ENCODE assay signal across 32 cellular contexts in the genomic region with DNA sequence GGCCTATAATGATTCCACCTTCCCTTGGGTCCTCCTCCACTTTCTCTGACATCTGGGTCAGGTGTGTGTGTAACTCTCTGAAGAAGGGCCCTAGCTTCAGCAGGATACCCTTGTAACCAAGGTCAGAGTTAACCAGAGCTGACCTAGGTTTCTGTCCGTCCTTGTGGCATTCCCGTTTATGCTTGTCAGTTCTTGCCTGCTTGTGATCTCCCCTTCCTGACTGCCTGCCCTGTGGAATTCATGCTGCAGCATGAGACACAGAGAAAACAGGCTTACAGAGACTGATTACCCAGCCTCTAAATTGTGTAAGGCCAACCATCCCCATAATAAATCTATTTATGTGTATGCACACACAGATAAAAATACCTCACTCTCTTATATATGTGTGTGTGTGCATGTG. TPM values are rescaled to one million over a fixed set of nuclear protein-coding genes. Genes with fewer than 3 reads are reported as not detected.
"Had no signal": no experiment of that assay in that cellular context is flagged by ENCODE, and none has a peak within 500 bp of the region (broad histone marks: within the 10 kb centered on the region; RNA-seq: fewer than 3 reads in every experiment).

No MANE protein-coding gene starts in this region.

- H3K27ac ChIP-seq: ascending aorta, RWPE1 had no signal

- H3K27me3 Mint-ChIP-seq: activated naive CD8-positive, alpha-beta T cell treated with anti-CD3 and anti-CD28 coated beads, Interleukin-2, amount 10 ng/mL, durations not matched to agents 7 days and 5 days had no signal

- ATAC-seq: activated CD4-positive, alpha-beta T cell treated with anti-CD3 and anti-CD28 coated beads for 36 hours; activated CD4-positive, CD25-positive, alpha-beta regulatory T cell treated with anti-CD3 and anti-CD28 coated beads, Interleukin-2, amount 50 U/mL, for 24 hours; activated CD8-positive, alpha-beta T cell treated with anti-CD3 and anti-CD28 coated beads, Interleukin-2, amount 10 ng/mL, durations not matched to agents 7 days and 5 days; PC-3; WTC11 had no signal

- H3K36me3 Mint-ChIP-seq: activated naive CD4-positive, alpha-beta T cell treated with anti-CD3 and anti-CD28 coated beads, Interleukin-2, amount 50 U/mL, for 24 hours; activated naive CD8-positive, alpha-beta T cell treated with anti-CD3 and anti-CD28 coated beads, Interleukin-2, amount 10 ng/mL, durations not matched to agents 7 days and 5 days; WTC11 had no signal

- H3K27me3 ChIP-seq: ascending aorta had no signal

- H3K4me3 ChIP-seq: ascending aorta had no signal

- H3K4me1 ChIP-seq: ascending aorta had no signal

- H3K9me3 Mint-ChIP-seq: activated CD4-positive, alpha-beta T cell treated with anti-CD3 and anti-CD28 coated beads, Interleukin-2, amount 10 ng/mL, durations not matched to agents 7 days and 5 days; activated naive CD8-positive, alpha-beta T cell treated with anti-CD3 and anti-CD28 coated beads, Interleukin-2, amount 10 ng/mL, durations not matched to agents 7 days and 5 days; activated T-helper 2 cell treated with anti-CD3 and anti-CD28 coated beads, Interferon-gamma antibody, Interleukin-2, Interleukin-4, amounts not matched to agents 10 μg/mL and 5 μg/mL and 100 μg/mL, durations not matched to agents 14 hours and 24 hours and 36 hours had no signal

- DNase-seq: activated CD4-positive, alpha-beta T cell treated with anti-CD3 and anti-CD28 coated beads for 36 hours; activated CD4-positive, alpha-beta T cell treated with anti-CD3 and anti-CD28 coated beads, Interleukin-2, amount 10 ng/mL, durations not matched to agents 7 days and 5 days; activated CD4-positive, alpha-beta T cell treated with anti-CD3 and anti-CD28 coated beads, Interleukin-2, amount 50 U/mL, for 48 hours; activated CD8-positive, alpha-beta T cell treated with anti-CD3 and anti-CD28 coated beads, Interleukin-2, amount 10 ng/mL, durations not matched to agents 7 days and 5 days; activated gamma-delta T cell; activated naive CD4-positive, alpha-beta T cell treated with Interleukin-2 at 50 U/mL for 16 hours; activated naive CD8-positive, alpha-beta T cell treated with anti-CD3 and anti-CD28 coated beads, Interleukin-2, amount 10 ng/mL, durations not matched to agents 7 days and 5 days; activated T-cell treated with anti-CD3 and anti-CD28 coated beads, Interleukin-2, amount 50 U/mL, for 24 hours; amygdala; caudate nucleus; cerebellar nuclear complex; Karpas-422; NCI-H1105; NCI-H1417 treated with DMSO at 0.1 percent for 48 hours; NCI-H187 treated with DMSO at 0.1 percent for 48 hours; NCI-H2081; NCI-H345; NCI-H524 treated with DMSO at 0.1 percent for 48 hours; NK-92 treated with Interleukin-12 subunit alpha and Interleukin-12 subunit beta, amount 100 ng/mL, for 24 hours; PC-3; Right ventricle myocardium superior; SW 1271; T-helper 1 cell had no signal

- H3K36me3 ChIP-seq: ascending aorta had no signal

- H3K4me3 Mint-ChIP-seq: activated CD4-positive, alpha-beta T cell treated with anti-CD3 and anti-CD28 coated beads for 36 hours; activated CD4-positive, alpha-beta T cell treated with anti-CD3 and anti-CD28 coated beads, Interleukin-2, amount 10 ng/mL, durations not matched to agents 7 days and 5 days; activated CD8-positive, alpha-beta T cell treated with anti-CD3 and anti-CD28 coated beads, Interleukin-2, amount 10 ng/mL, durations not matched to agents 7 days and 5 days; activated naive CD4-positive, alpha-beta T cell treated with anti-CD3 and anti-CD28 coated beads, Interleukin-2, amount 50 U/mL, for 24 hours; activated naive CD8-positive, alpha-beta T cell treated with anti-CD3 and anti-CD28 coated beads, Interleukin-2, amount 10 ng/mL, durations not matched to agents 7 days and 5 days; activated T-cell treated with anti-CD3 and anti-CD28 coated beads, Interleukin-2, amount 50 U/mL, for 24 hours; WTC11 had no signal

- H3K4me1 Mint-ChIP-seq: activated CD4-positive, alpha-beta T cell treated with anti-CD3 and anti-CD28 coated beads for 36 hours; activated CD4-positive, alpha-beta T cell treated with anti-CD3 and anti-CD28 coated beads, Interleukin-2, amount 10 ng/mL, durations not matched to agents 7 days and 5 days; activated naive CD4-positive, alpha-beta T cell treated with anti-CD3 and anti-CD28 coated beads, Interleukin-2, amount 50 U/mL, for 24 hours; activated naive CD8-positive, alpha-beta T cell treated with anti-CD3 and anti-CD28 coated beads, Interleukin-2, amount 10 ng/mL, durations not matched to agents 7 days and 5 days had no signal

- H3K27ac Mint-ChIP-seq: activated CD4-positive, alpha-beta T cell treated with anti-CD3 and anti-CD28 coated beads for 36 hours; activated CD4-positive, alpha-beta T cell treated with anti-CD3 and anti-CD28 coated beads, Interleukin-2, amount 10 ng/mL, durations not matched to agents 7 days and 5 days; activated CD8-positive, alpha-beta T cell treated with anti-CD3 and anti-CD28 coated beads, Interleukin-2, amount 10 ng/mL, durations not matched to agents 7 days and 5 days; activated naive CD4-positive, alpha-beta T cell treated with anti-CD3 and anti-CD28 coated beads, Interleukin-2, amount 50 U/mL, for 24 hours; activated naive CD8-positive, alpha-beta T cell treated with anti-CD3 and anti-CD28 coated beads, Interleukin-2, amount 10 ng/mL, durations not matched to agents 7 days and 5 days; activated T-cell treated with anti-CD3 and anti-CD28 coated beads, Interleukin-2, amount 50 U/mL, for 24 hours; activated T-helper 2 cell treated with anti-CD3 and anti-CD28 coated beads, Interferon-gamma antibody, Interleukin-2, Interleukin-4, amounts not matched to agents 10 μg/mL and 5 μg/mL and 100 μg/mL, durations not matched to agents 14 hours and 24 hours and 36 hours; WTC11 had no signal

RNA-seq across cellular contexts. Expression of a gene that starts 22.8 kb away (rescaled TPM):
- total RNA-seq: activated CD4-positive, alpha-beta T cell treated with anti-CD3 and anti-CD28 coated beads for 36 hours; activated CD4-positive, alpha-beta T cell treated with anti-CD3 and anti-CD28 coated beads, Interleukin-2, amount 10 ng/mL, durations not matched to agents 7 days and 5 days; activated CD8-positive, alpha-beta T cell treated with anti-CD3 and anti-CD28 coated beads, Interleukin-2, amount 10 ng/mL, durations not matched to agents 7 days and 5 days; activated naive CD8-positive, alpha-beta T cell treated with anti-CD3 and anti-CD28 coated beads, Interleukin-2, amount 10 ng/mL, durations not matched to agents 7 days and 5 days; activated T-helper 2 cell treated with anti-CD3 and anti-CD28 coated beads, Interferon-gamma antibody, Interleukin-2, Interleukin-4, amounts not matched to agents 10 μg/mL and 5 μg/mL and 100 μg/mL, durations not matched to agents 14 hours and 24 hours and 36 hours; ascending aorta; MCF 10A; PC-3; Right ventricle myocardium superior; T-helper 2 cell treated with Interferon-gamma antibody and Interleukin-4, amounts not matched to agents 100 ng/mL and 5 ng/mL, for 36 hours had no signal
- polyA plus RNA-seq: adipose tissue had no signal
